ENCODE assay signal across 8 cellular contexts in the genomic region with DNA sequence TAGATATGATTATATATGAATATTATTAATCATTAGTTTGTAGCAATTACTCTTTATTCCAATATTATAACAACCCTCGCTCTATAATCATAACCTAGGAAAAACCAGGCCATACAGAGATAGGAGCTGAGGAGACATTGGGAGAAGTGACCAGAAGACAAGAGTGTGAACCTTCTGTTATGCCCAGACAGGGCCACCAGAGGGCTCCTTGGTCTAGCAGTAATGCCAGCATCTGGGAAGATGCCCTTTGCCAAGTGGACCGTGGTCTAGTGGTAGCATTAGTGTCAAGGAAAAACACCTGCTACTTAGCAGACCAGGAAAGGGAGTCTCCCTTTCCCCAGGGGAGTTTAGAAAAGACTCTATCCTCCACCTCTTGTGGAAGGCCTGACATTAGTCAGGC. TPM values are rescaled to one million over a fixed set of nuclear protein-coding genes. Genes with fewer than 3 reads are reported as not detected.
A peak's percentile ranks its signal among the peaks of the same experiment; 100 is the strongest.
DNase-seq lines count a peak whose midpoint lies in the region; ATAC-seq and TF ChIP-seq lines count a peak whose summit lies in the region.
"Not testable (repeated sequence)": the region's sequence is repeated elsewhere in the genome, so short reads cannot be mapped to it uniquely, and the experiment has no call there.

No MANE protein-coding gene starts in this region.

- not testable (repeated sequence) for H3K23ac ChIP-seq in IMR-90 (ENCODE audit: low read depth, low read length)

- H3K36me3 Mint-ChIP-seq in Calu3 (ENCODE audit: insufficient read depth, unreplicated experiment); activated CD4-positive, alpha-beta T cell treated with anti-CD3 and anti-CD28 coated beads, Interleukin-2, amount 10 ng/mL, durations not matched to agents 24 days and 14 days (ENCODE audit: low read depth); glutamatergic neuron (ENCODE audit: unreplicated experiment); neural crest cell (ENCODE audit: low read depth): not testable (repeated sequence)

- DNase-seq in Calu3: peak; percentile 41
- DNase-seq in IMR-90: peak; percentile 6
- peak; percentile 25 for DNase-seq in NK-92 treated with Interleukin-12 subunit alpha and Interleukin-12 subunit beta, amount 100 ng/mL, for 24 hours (lab: John Stamatoyannopoulos, UW)
- DNase-seq in activated CD4-positive, alpha-beta T cell treated with anti-CD3 and anti-CD28 coated beads, Interleukin-2, amount 10 ng/mL, durations not matched to agents 24 days and 14 days: peak; percentile 76
- DNase-seq in astrocyte of the spinal cord (ENCODE audit: low read depth, low spot score): peak; percentile 8
- peak; percentile 25 for DNase-seq in glutamatergic neuron
- DNase-seq in neural crest cell (ENCODE audit: low read depth, low spot score): not testable (repeated sequence)
- DNase-seq in stromal cell of bone marrow (ENCODE audit: low read depth): peak; percentile 13

- H3K27me3 ChIP-seq in IMR-90 (ENCODE audit: control insufficient read depth, insufficient read depth, low read length): not testable (repeated sequence)

- H3K4me3 Mint-ChIP-seq in Calu3 (ENCODE audit: low read depth, unreplicated experiment); activated CD4-positive, alpha-beta T cell treated with anti-CD3 and anti-CD28 coated beads, Interleukin-2, amount 10 ng/mL, durations not matched to agents 24 days and 14 days; glutamatergic neuron (ENCODE audit: unreplicated experiment); neural crest cell: not testable (repeated sequence)

- ATAC-seq in IMR-90 (ENCODE audit: low read depth): not testable (repeated sequence)

- H4K5ac ChIP-seq in IMR-90 (ENCODE audit: low read depth, low read length): not testable (repeated sequence)

- not testable (repeated sequence) for H3K9ac ChIP-seq in IMR-90 (ENCODE audit: low read depth, low read length)

- TF ChIP-seq RAD21 in IMR-90 (IDR thresholded peaks at IDR 0.05; ENCODE audit: low read length): peak; percentile 40

- not testable (repeated sequence) for H2AFZ ChIP-seq in IMR-90 (replicated peaks; ENCODE audit: low read length, poor library complexity)

- CTCF ChIA-PET in Calu3 (lab: Charles Lee): not testable (repeated sequence)
- CTCF ChIA-PET in IMR-90 (lab: Yijun Ruan, JAX): interaction anchor here (0.6 to 0.8 kb wide), 3 partner anchors 10 to 128 kb away, joined by 3 to 4 read pairs (median 3); no protein-coding TSS in a partner anchor

- no CpG with 5 or more reads among the region's 2 CpGs for WGBS in IMR-90 (ENCODE audit: extremely low coverage in 2 of 2, insufficient read length in 1 of 2), 2 experiments

- H3K4me3 ChIP-seq in IMR-90 (ENCODE audit: insufficient read depth, low read depth, low read length); astrocyte of the spinal cord (ENCODE audit: low read depth, low read length): not testable (repeated sequence)

- not testable (repeated sequence) for TF ChIP-seq POLR2A in IMR-90 (IDR thresholded peaks at IDR 0.05; ENCODE audit: low read depth, low read length)

- not testable (repeated sequence) for H3K9me3 ChIP-seq in IMR-90 (ENCODE audit: control insufficient read depth, insufficient read depth, low read length)

- not testable (repeated sequence) for H3K56ac ChIP-seq in IMR-90 (ENCODE audit: extremely low read depth, insufficient read depth, low read length)

- H2BK120ac ChIP-seq in IMR-90 (ENCODE audit: low read depth, low read length): not testable (repeated sequence)

- not testable (repeated sequence) for H3K4me1 Mint-ChIP-seq in Calu3 (ENCODE audit: low read depth, unreplicated experiment); activated CD4-positive, alpha-beta T cell treated with anti-CD3 and anti-CD28 coated beads, Interleukin-2, amount 10 ng/mL, durations not matched to agents 24 days and 14 days; glutamatergic neuron (ENCODE audit: low read depth, unreplicated experiment); neural crest cell

- H3K27ac Mint-ChIP-seq in Calu3 (ENCODE audit: unreplicated experiment); activated CD4-positive, alpha-beta T cell treated with anti-CD3 and anti-CD28 coated beads, Interleukin-2, amount 10 ng/mL, durations not matched to agents 24 days and 14 days; glutamatergic neuron (ENCODE audit: unreplicated experiment); neural crest cell (ENCODE audit: unreplicated experiment): not testable (repeated sequence)

- not testable (repeated sequence) for H2AK5ac ChIP-seq in IMR-90 (ENCODE audit: low read depth, low read length)

- not testable (repeated sequence) for H4K91ac ChIP-seq in IMR-90 (ENCODE audit: insufficient read depth, low read depth, low read length)

- H2BK15ac ChIP-seq in IMR-90 (ENCODE audit: low read depth, low read length): not testable (repeated sequence)

- BruUV-seq in Calu3 (replicated peaks; lab: Mats Ljungman, UMichigan); IMR-90 (replicated peaks; lab: Mats Ljungman, UMichigan): not testable (repeated sequence)

- H3K9me1 ChIP-seq in IMR-90 (ENCODE audit: insufficient read depth, low read length): not testable (repeated sequence)

- H3K27ac ChIP-seq in IMR-90 (ENCODE audit: insufficient read depth, low read length): not testable (repeated sequence)

- H3K18ac ChIP-seq in IMR-90 (ENCODE audit: low read depth, low read length): not testable (repeated sequence)

- TF ChIP-seq CTCF in Calu3 (IDR thresholded peaks at IDR 0.05; ENCODE audit: unreplicated experiment): not testable (repeated sequence)
- peak; percentile 38 for TF ChIP-seq CTCF in IMR-90 (conservative IDR thresholded peaks at IDR 0.05; ENCODE audit: low read depth, low read length)
- peak; percentile 47 for TF ChIP-seq CTCF in astrocyte of the spinal cord (IDR thresholded peaks at IDR 0.05; ENCODE audit: low read depth, low read length)
- peak; percentile 26 for TF ChIP-seq CTCF in glutamatergic neuron (IDR thresholded peaks at IDR 0.05; ENCODE audit: partially characterized antibody, unreplicated experiment)
- peak; percentile 50 for TF ChIP-seq CTCF in neural crest cell (conservative IDR thresholded peaks at IDR 0.05)

- not testable (repeated sequence) for H2BK20ac ChIP-seq in IMR-90 (ENCODE audit: low read depth, low read length)

- not testable (repeated sequence) for H3K4ac ChIP-seq in IMR-90 (ENCODE audit: low read depth, low read length)

- H3K9me3 Mint-ChIP-seq in Calu3 (ENCODE audit: low read depth, unreplicated experiment); activated CD4-positive, alpha-beta T cell treated with anti-CD3 and anti-CD28 coated beads, Interleukin-2, amount 10 ng/mL, durations not matched to agents 24 days and 14 days; glutamatergic neuron (ENCODE audit: unreplicated experiment): not testable (repeated sequence)
- peaks cover 14% of the 10 kb centered on the region for H3K9me3 Mint-ChIP-seq in neural crest cell

- not testable (repeated sequence) for H3K14ac ChIP-seq in IMR-90 (replicated peaks; ENCODE audit: low read depth, low read length)

- POLR2A ChIA-PET in IMR-90 (lab: Charles Lee; ENCODE audit: unreplicated experiment): not testable (repeated sequence)

- H2AK9ac ChIP-seq in IMR-90 (replicated peaks; ENCODE audit: low read depth, low read length, poor library complexity): not testable (repeated sequence)

- H3K4me2 ChIP-seq in IMR-90 (ENCODE audit: low read depth, low read length): not testable (repeated sequence)

- dilution Hi-C loops in IMR-90 (cut with HindIII; ENCODE audit: low sequenced_read_pairs, unreplicated experiment): not testable (repeated sequence)

- H3K4me1 ChIP-seq in IMR-90 (ENCODE audit: control insufficient read depth, insufficient read depth, low read length): not testable (repeated sequence)

- H3K79me1 ChIP-seq in IMR-90 (ENCODE audit: low read depth in 1 of 2, low read length in 2 of 2): not testable (repeated sequence)

- in situ Hi-C loops in IMR-90 (cut with MboI; ENCODE audit: low sequenced_read_pairs); astrocyte of the spinal cord (cut with HindIII; ENCODE audit: low sequenced_read_pairs): not testable (repeated sequence)

- H4K8ac ChIP-seq in IMR-90 (ENCODE audit: low read depth in 2 of 2, low read length in 2 of 2): not testable (repeated sequence)

- H3K27me3 Mint-ChIP-seq in Calu3 (ENCODE audit: unreplicated experiment); activated CD4-positive, alpha-beta T cell treated with anti-CD3 and anti-CD28 coated beads, Interleukin-2, amount 10 ng/mL, durations not matched to agents 24 days and 14 days; glutamatergic neuron (ENCODE audit: unreplicated experiment); neural crest cell (ENCODE audit: low read depth): not testable (repeated sequence)

- not testable (repeated sequence) for H3K36me3 ChIP-seq in IMR-90 (ENCODE audit: control insufficient read depth, insufficient read depth, low read length)

- not testable (repeated sequence) for H2BK5ac ChIP-seq in IMR-90 (ENCODE audit: low read depth, low read length, poor library complexity, severe bottlenecking)

- not testable (repeated sequence) for H4K20me1 ChIP-seq in IMR-90 (ENCODE audit: insufficient read depth, low read length)

- intact Hi-C loops in Calu3 (cut with micrococcal nuclease; ENCODE audit: unreplicated experiment) (loop anchor here (5.0 kb wide), 1 partner anchor 76 kb away; no protein-coding TSS in a partner anchor), IMR-90 (cut with micrococcal nuclease) (loop anchor here (1.0 kb wide), 1 partner anchor 84 kb away; no protein-coding TSS in a partner anchor)
- intact Hi-C loops in activated CD4-positive, alpha-beta T cell treated with anti-CD3 and anti-CD28 coated beads, Interleukin-2, amount 10 ng/mL, durations not matched to agents 24 days and 14 days (cut with micrococcal nuclease): loop anchor here (1.0 to 2.0 kb wide), 2 partner anchors 84 to 137 kb away; no protein-coding TSS in a partner anchor

RNA-seq across cellular contexts. Expression of a gene that starts 12.9 kb away (rescaled TPM):
- total RNA-seq in Calu3 (2022): 2.2 and 2.4 TPM in 2 replicates
- total RNA-seq in IMR-90 (2012; rRNA removed): not detected in 2 replicates
- not detected in 2 replicates for polyA plus RNA-seq in IMR-90 (2012; rRNA removed)
- polyA plus RNA-seq in IMR-90 (2012; cell fraction: cytosol; rRNA removed): not detected in 2 replicates
- polyA plus RNA-seq in IMR-90 (2012; cell fraction: nucleus; rRNA removed; ENCODE audit: low replicate concordance): not detected in 2 replicates
- not detected in 2 replicates for total RNA-seq in activated CD4-positive, alpha-beta T cell treated with anti-CD3 and anti-CD28 coated beads, Interleukin-2, amount 10 ng/mL, durations not matched to agents 24 days and 14 days
- not detected for total RNA-seq in glutamatergic neuron (ENCODE audit: unreplicated experiment)
- not detected in 2 replicates for total RNA-seq in neural crest cell

RNA-seq across cellular contexts. Expression of a gene that starts 13.0 kb away (rescaled TPM):
- 17.0 and 21.0 TPM in 2 replicates for total RNA-seq in Calu3 (2022)
- 1.1 TPM in 2 replicates for total RNA-seq in IMR-90 (2012; rRNA removed)
- 0.89 and 0.93 TPM in 2 replicates for polyA plus RNA-seq in IMR-90 (2012; rRNA removed)
- polyA plus RNA-seq in IMR-90 (2012; cell fraction: cytosol; rRNA removed): 0.38 and 0.83 TPM in 2 replicates
- polyA plus RNA-seq in IMR-90 (2012; cell fraction: nucleus; rRNA removed; ENCODE audit: low replicate concordance): 0.35 and 0.53 TPM in 2 replicates
- total RNA-seq in activated CD4-positive, alpha-beta T cell treated with anti-CD3 and anti-CD28 coated beads, Interleukin-2, amount 10 ng/mL, durations not matched to agents 24 days and 14 days: 3.6 and 3.8 TPM in 2 replicates
- 0.83 TPM for total RNA-seq in glutamatergic neuron (ENCODE audit: unreplicated experiment)
- total RNA-seq in neural crest cell: 0.41 and 0.68 TPM in 2 replicates
